6 cellular contexts compared by ENCODE assay signal in genomic region chr2:240557101-240557751, GRCh38. TPM values are rescaled to one million over a fixed set of nuclear protein-coding genes. Genes with fewer than 3 reads are reported as not detected.
DNase-seq lines count a peak whose midpoint lies in the region; ATAC-seq lines count a peak whose summit lies in the region.

No MANE protein-coding gene starts in this region.

- peak overlapping the region; percentile 15 for H3K4me3 ChIP-seq in CD8-positive, alpha-beta memory T cell (ENCODE audit: low read length)
- no peak overlapping the region for H3K4me3 ChIP-seq in naive thymus-derived CD4-positive, alpha-beta T cell (ENCODE audit: low read length)

- H3K9me3 ChIP-seq in CD8-positive, alpha-beta memory T cell (ENCODE audit: low read length) = no peaks in the 10 kb centered on the region
- H3K9me3 ChIP-seq in naive thymus-derived CD4-positive, alpha-beta T cell (ENCODE audit: control insufficient read depth in 2 of 3, low read length in 3 of 3) = no peaks in the 10 kb centered on the region

- no peaks in the 10 kb centered on the region for H3K27me3 Mint-ChIP-seq in CD8-positive, alpha-beta memory T cell
- H3K27me3 Mint-ChIP-seq in naive thymus-derived CD4-positive, alpha-beta T cell = no peaks in the 10 kb centered on the region

- H3K4me3 Mint-ChIP-seq in CD8-positive, alpha-beta memory T cell = peak overlapping the region; percentile 35 to 83 (median 65)
- peak overlapping the region in 9 of 10 donors; percentile 37 to 86 (median 56) for H3K4me3 Mint-ChIP-seq in naive thymus-derived CD4-positive, alpha-beta T cell

- H3K36me3 Mint-ChIP-seq in CD8-positive, alpha-beta memory T cell = peaks cover 0 to 47% (median 0%) of the 10 kb centered on the region in 3 donors
- H3K36me3 Mint-ChIP-seq in naive thymus-derived CD4-positive, alpha-beta T cell = peaks cover 0 to 20% (median 3%) of the 10 kb centered on the region in 5 donors

- H3K27me3 ChIP-seq in CD8-positive, alpha-beta memory T cell (ENCODE audit: insufficient read depth, low read length, poor library complexity, severe bottlenecking) = no peaks in the 10 kb centered on the region
- no peaks in the 10 kb centered on the region for H3K27me3 ChIP-seq in naive thymus-derived CD4-positive, alpha-beta T cell (ENCODE audit: control insufficient read depth in 2 of 2, insufficient read depth in 2 of 2, low read length in 2 of 2)

- no peaks in the 10 kb centered on the region for H3K9me3 Mint-ChIP-seq in CD8-positive, alpha-beta memory T cell
- H3K9me3 Mint-ChIP-seq in naive thymus-derived CD4-positive, alpha-beta T cell = no peaks in the 10 kb centered on the region

- intact Hi-C loops in naive thymus-derived CD4-positive, alpha-beta T cell (cut with micrococcal nuclease) = no loop called here

- peaks cover 43 to 62% (median 49%) of the 10 kb centered on the region in 3 donors for H3K4me1 Mint-ChIP-seq in CD8-positive, alpha-beta memory T cell
- peaks cover 36 to 51% (median 44%) of the 10 kb centered on the region in 7 donors for H3K4me1 Mint-ChIP-seq in naive thymus-derived CD4-positive, alpha-beta T cell

- H3K4me1 ChIP-seq in CD8-positive, alpha-beta memory T cell (ENCODE audit: insufficient read depth, low read length) = peaks cover 39% of the 10 kb centered on the region
- H3K4me1 ChIP-seq in naive thymus-derived CD4-positive, alpha-beta T cell (ENCODE audit: control insufficient read depth in 2 of 2, insufficient read depth in 2 of 2, low read length in 2 of 2) = peaks cover 38 to 41% of the 10 kb centered on the region in 2 donors

- DNase-seq in CD8-positive, alpha-beta memory T cell = peak in 1 of 5 donors; percentile 49
- DNase-seq in astrocyte of the hippocampus (ENCODE audit: low read depth, low spot score) (peak; percentile 23), germinal center (ENCODE audit: low spot score) (no peak)
- DNase-seq in naive thymus-derived CD4-positive, alpha-beta T cell = peak in 2 of 9 donors; percentile 7 to 23

- POLR2A ChIA-PET in CD8-positive, alpha-beta memory T cell (lab: Charles Lee) = interaction anchor here (1.1 to 1.9 kb wide), 3 partner anchors 9 to 29 kb away, joined by 3 to 10 read pairs (median 4); partner anchors contain the start of gene RNPEPL1
- POLR2A ChIA-PET in naive thymus-derived CD4-positive, alpha-beta T cell (lab: Charles Lee) = interaction anchor here (1.0 to 10.7 kb wide), 4 partner anchors 9 to 43 kb away, joined by 3 to 264 read pairs (median 8); partner anchors contain the start of gene CAPN10

- no peak for ATAC-seq in naive thymus-derived CD4-positive, alpha-beta T cell
- ATAC-seq in HG03442 (IDR thresholded peaks at IDR 0.05; ENCODE audit: unreplicated experiment) (no peak), GM18498 (IDR thresholded peaks at IDR 0.05; ENCODE audit: unreplicated experiment) (no peak)

- H3K27ac Mint-ChIP-seq in CD8-positive, alpha-beta memory T cell = peak overlapping the region in 4 of 8 donors; percentile 51 to 88 (median 77)
- peak overlapping the region in 1 of 9 donors; percentile 12 for H3K27ac Mint-ChIP-seq in naive thymus-derived CD4-positive, alpha-beta T cell

- CTCF ChIA-PET in CD8-positive, alpha-beta memory T cell (lab: Charles Lee) = interaction anchor here (0.6 to 4.8 kb wide), 7 partner anchors 9 to 43 kb away, joined by 3 to 26 read pairs (median 20); partner anchors contain the start of genes CAPN10 and RNPEPL1
- CTCF ChIA-PET in naive thymus-derived CD4-positive, alpha-beta T cell (lab: Charles Lee) = interaction anchor here (0.8 to 1.5 kb wide), 3 partner anchors 9 to 111 kb away, joined by 3 to 7 read pairs (median 5); partner anchors contain the start of gene CAPN10

- H3K36me3 ChIP-seq in CD8-positive, alpha-beta memory T cell (ENCODE audit: insufficient read depth, low read length) = peaks cover 4% of the 10 kb centered on the region
- H3K36me3 ChIP-seq in naive thymus-derived CD4-positive, alpha-beta T cell (ENCODE audit: control insufficient read depth in 2 of 3, insufficient read depth in 3 of 3, low read length in 3 of 3) = peaks cover 0 to 39% (median 5%) of the 10 kb centered on the region in 3 experiments

- no peak overlapping the region for H3K27ac ChIP-seq in CD8-positive, alpha-beta memory T cell (ENCODE audit: low read depth, low read length)
- no peak overlapping the region for H3K27ac ChIP-seq in naive thymus-derived CD4-positive, alpha-beta T cell (ENCODE audit: low read depth, low read length)

RNA-seq across cellular contexts. Expression of gene ANKMY1, which starts 0.6 kb away (rescaled TPM):
- total RNA-seq in CD8-positive, alpha-beta memory T cell = 10 to 100 TPM; 22.4 to 27.9 TPM
- 15.8 TPM for polyA plus RNA-seq in CD8-positive, alpha-beta memory T cell
- total RNA-seq in naive thymus-derived CD4-positive, alpha-beta T cell = 10 to 100 TPM; 33.7 to 83.4 (median 49.2) TPM
- 10 to 100 TPM in 1 of 2 donors, 1 to 10 TPM in 1; 7.7 to 17.5 TPM for polyA plus RNA-seq in naive thymus-derived CD4-positive, alpha-beta T cell

RNA-seq across cellular contexts. Expression of gene DUSP28, which starts 2.9 kb away (rescaled TPM):
- total RNA-seq in CD8-positive, alpha-beta memory T cell = 1 to 10 TPM; 7.0 TPM
- 22.0 TPM for polyA plus RNA-seq in CD8-positive, alpha-beta memory T cell
- 10 to 100 TPM; 11.1 to 19.5 (median 14.7) TPM for total RNA-seq in naive thymus-derived CD4-positive, alpha-beta T cell
- polyA plus RNA-seq in naive thymus-derived CD4-positive, alpha-beta T cell = 10 to 100 TPM; 17.8 to 30.1 TPM

RNA-seq across cellular contexts. Expression of gene RNPEPL1, which starts 11.1 kb away (rescaled TPM):
- 10 to 100 TPM; 55.6 to 61.1 TPM for total RNA-seq in CD8-positive, alpha-beta memory T cell
- polyA plus RNA-seq in CD8-positive, alpha-beta memory T cell = 101 TPM
- total RNA-seq in naive thymus-derived CD4-positive, alpha-beta T cell = 100 to 1,000 TPM in 4 of 5 experiments, 10 to 100 TPM in 1; 78.5 to 126 (median 112) TPM
- 10 to 100 TPM; 23.0 to 51.2 TPM for polyA plus RNA-seq in naive thymus-derived CD4-positive, alpha-beta T cell

RNA-seq across cellular contexts. Expression of gene CAPN10, which starts 29.3 kb away (rescaled TPM):
- total RNA-seq in CD8-positive, alpha-beta memory T cell = 10 to 100 TPM; 36.1 to 40.5 TPM
- 19.5 TPM for polyA plus RNA-seq in CD8-positive, alpha-beta memory T cell
- total RNA-seq in naive thymus-derived CD4-positive, alpha-beta T cell = 10 to 100 TPM; 54.1 to 74.8 (median 64.5) TPM
- polyA plus RNA-seq in naive thymus-derived CD4-positive, alpha-beta T cell = 10 to 100 TPM in 1 of 2 donors, 1 to 10 TPM in 1; 8.4 to 14.1 TPM
